ENCODE assay signal across 1 cellular context in genomic region chr18:24397131-24397693, GRCh38.
A peak's percentile ranks its signal among the peaks of the same experiment; 100 is the strongest.
TF ChIP-seq lines count a peak whose summit lies in the region.

No MANE protein-coding gene starts in this region.

TF ChIP-seq in SK-N-SH, 30 proteins besides CTCF, POLR2A, EP300 and RAD21 (continued from another document):
- no peak for TF ChIP-seq NRF1 (IDR thresholded peaks at IDR 0.05; ENCODE audit: low read depth, low read length)
- peak; percentile 39 for TF ChIP-seq POLR2AphosphoS5 (IDR thresholded peaks at IDR 0.05; ENCODE audit: low read depth, low read length)
- TF ChIP-seq REST (IDR thresholded peaks at IDR 0.05; ENCODE audit: low read depth, low read length) = no peak
- TF ChIP-seq GATA2 (CRISPR knock-in tag; IDR thresholded peaks at IDR 0.05) = no peak
- TF ChIP-seq FOXM1 (IDR thresholded peaks at IDR 0.05; ENCODE audit: low read depth) = no peak
- TF ChIP-seq TAF1 (IDR thresholded peaks at IDR 0.05; ENCODE audit: borderline replicate concordance, low read depth, low read length) = no peak
- TF ChIP-seq MXI1 (IDR thresholded peaks at IDR 0.05; ENCODE audit: low read depth, low read length) = peak; percentile 94; the same call in 1 of the 2 replicates
- TF ChIP-seq PBX3 (IDR thresholded peaks at IDR 0.05) = no peak
- peak; percentile 60; the same call in 1 of the 2 replicates for TF ChIP-seq SIN3A (IDR thresholded peaks at IDR 0.05; ENCODE audit: borderline replicate concordance, low read depth, low read length)
- no peak for TF ChIP-seq RXRA (IDR thresholded peaks at IDR 0.05; ENCODE audit: borderline replicate concordance, low read depth)
- no peak for TF ChIP-seq IRF3 (IDR thresholded peaks at IDR 0.05; ENCODE audit: low read depth, low read length)
- TF ChIP-seq ELF1 (IDR thresholded peaks at IDR 0.05) = no peak
- TF ChIP-seq JUND (IDR thresholded peaks at IDR 0.05) = no peak
- no peak for TF ChIP-seq FOSL2 (IDR thresholded peaks at IDR 0.05; ENCODE audit: borderline replicate concordance, low read depth)
- TF ChIP-seq RCOR1 (IDR thresholded peaks at IDR 0.05; ENCODE audit: low read length) = no peak
- no peak for TF ChIP-seq NFIC (IDR thresholded peaks at IDR 0.05; ENCODE audit: borderline replicate concordance)
- 0 out of 2 replicates have a peak, but pooled peaks have one; percentile 26 for TF ChIP-seq YY1 (IDR thresholded peaks at IDR 0.05; ENCODE audit: low read depth)
- TF ChIP-seq TCF12 (IDR thresholded peaks at IDR 0.05) = no peak
